Comparison of ENCODE assay signal across 18 cellular contexts in genomic region chr1:176096015-176096414, GRCh38.
"Had no signal": no experiment of that assay in that cellular context is flagged by ENCODE, and none has a peak within 500 bp of the region (broad histone marks: within the 10 kb centered on the region; RNA-seq: fewer than 3 reads in every experiment).

No MANE protein-coding gene starts in this region.

- H3K4me1 ChIP-seq: heart left ventricle, pancreas, tibial artery, upper lobe of left lung had no signal

- ATAC-seq: esophagus mucosa; heart left ventricle; naive thymus-derived CD4-positive, alpha-beta T cell; pancreas; right cardiac atrium; stimulated activated naive CD8-positive, alpha-beta T cell treated with anti-CD3 and anti-CD28 coated beads, Interleukin-15, Interleukin-2, amounts not matched to agents 100 U/mL and 50 U/mL, for 24 hours had no signal

- H3K27me3 Mint-ChIP-seq: naive thymus-derived CD4-positive, alpha-beta T cell; progenitor cell of endocrine pancreas had no signal

- H3K27ac Mint-ChIP-seq: naive thymus-derived CD4-positive, alpha-beta T cell; progenitor cell of endocrine pancreas had no signal

- H3K4me3 ChIP-seq: dorsolateral prefrontal cortex, heart left ventricle, pancreas, tibial artery, upper lobe of left lung had no signal

- H3K27ac ChIP-seq: dorsolateral prefrontal cortex, heart left ventricle, pancreas, tibial artery, upper lobe of left lung had no signal

- H3K27me3 ChIP-seq: dorsolateral prefrontal cortex, heart left ventricle, pancreas, tibial artery, upper lobe of left lung had no signal

- DNase-seq: cortex of kidney; dorsolateral prefrontal cortex; effector CD8-positive, alpha-beta T cell; heart left ventricle; hippocampal formation; mammary epithelial cell; naive thymus-derived CD4-positive, alpha-beta T cell; nucleus accumbens; pancreas; right cardiac atrium; small intestine; stimulated activated CD4-positive, alpha-beta T cell treated with anti-CD3 and anti-CD28 coated beads, Interleukin-12 subunit alpha, Interleukin-12 subunit beta, amount 100 ng/mL, for 4 hours; stimulated activated naive CD8-positive, alpha-beta T cell treated with anti-CD3 and anti-CD28 coated beads, Interleukin-15, Interleukin-2, amounts not matched to agents 100 U/mL and 50 U/mL, for 24 hours; tibial artery had no signal

- H3K4me3 Mint-ChIP-seq: naive thymus-derived CD4-positive, alpha-beta T cell; neural crest cell had no signal

- H3K4me1 Mint-ChIP-seq: neural crest cell had no signal
